ENCODE assay signal across 26 cellular contexts in genomic region chr2:159742846-159743245, GRCh38. TPM values are rescaled to one million over a fixed set of nuclear protein-coding genes. Genes with fewer than 3 reads are reported as not detected.
A peak's percentile ranks its signal among the peaks of the same experiment; 100 is the strongest.
DNase-seq lines count a peak whose midpoint lies in the region; ATAC-seq and TF ChIP-seq lines count a peak whose summit lies in the region.
"Had no signal": no experiment of that assay in that cellular context is flagged by ENCODE, and none has a peak within 500 bp of the region (broad histone marks: within the 10 kb centered on the region; RNA-seq: fewer than 3 reads in every experiment).

No MANE protein-coding gene starts in this region.

- ATAC-seq in GM23338: no peak
- ATAC-seq: HCT116 had no signal

- no peaks in the 10 kb centered on the region for H3K9me3 Mint-ChIP-seq in GM23338
- H3K9me3 Mint-ChIP-seq in progenitor cell of endocrine pancreas (ENCODE audit: low read depth): peaks cover 3% of the 10 kb centered on the region
- H3K9me3 Mint-ChIP-seq: CD4-positive, CD25-positive, alpha-beta regulatory T cell had no signal

- no peak for DNase-seq in cardiac muscle cell (ENCODE audit: low read depth in 1 of 2, low spot score in 1 of 2)
- DNase-seq in right atrium auricular region (ENCODE audit: low spot score): no peak
- no peak for DNase-seq in GM23338 (ENCODE audit: low spot score)
- no peak for DNase-seq in brain microvascular endothelial cell
- DNase-seq in progenitor cell of endocrine pancreas (ENCODE audit: low spot score, unreplicated experiment): no peak
- DNase-seq in EL: no peak
- no peak for DNase-seq in NCI-H82 treated with DMSO at 0.1 percent for 48 hours (lab: John Stamatoyannopoulos, UW; ENCODE audit: unreplicated experiment)
- no peak for DNase-seq in putamen (ENCODE audit: low spot score)
- DNase-seq: CD4-positive, CD25-positive, alpha-beta regulatory T cell; COR-L47; GF-D8; KG1; MG63; NCI-H1105 treated with DMSO at 0.1 percent for 48 hours; NCI-H146; NCI-H1930; NCI-H2107; NCI-H446; NCI-H524 treated with DMSO at 0.1 percent for 48 hours; NCI-H774; NK-92 treated with Interleukin-12 subunit alpha and Interleukin-12 subunit beta, amount 100 ng/mL, for 24 hours; PC-9; Right ventricle myocardium superior had no signal

- no peak for TF ChIP-seq CTCF in cardiac muscle cell (IDR thresholded peaks at IDR 0.05; ENCODE audit: low read depth, low read length)
- no peak for TF ChIP-seq CTCF in right atrium auricular region (IDR thresholded peaks at IDR 0.05)
- no peak for TF ChIP-seq CTCF in GM23338 (conservative IDR thresholded peaks at IDR 0.05; ENCODE audit: low read depth in 2 of 2)
- no peak for TF ChIP-seq CTCF in brain microvascular endothelial cell (IDR thresholded peaks at IDR 0.05; ENCODE audit: low read depth, low read length, missing control alignments)
- TF ChIP-seq CTCF in progenitor cell of endocrine pancreas (IDR thresholded peaks at IDR 0.05; ENCODE audit: unreplicated experiment): no peak

- peaks cover 7% of the 10 kb centered on the region for H3K4me1 ChIP-seq in cardiac muscle cell (ENCODE audit: low read depth)
- H3K4me1 ChIP-seq in right atrium auricular region: peaks cover 0 to 13% of the 10 kb centered on the region in 2 donors
- H3K4me1 ChIP-seq in GM23338 (ENCODE audit: insufficient read depth): no peaks in the 10 kb centered on the region
- H3K4me1 ChIP-seq: BLaER1 had no signal

- H3K27me3 Mint-ChIP-seq in GM23338 (ENCODE audit: insufficient read depth, low read depth, poor library complexity): peaks cover 2% of the 10 kb centered on the region
- no peaks in the 10 kb centered on the region for H3K27me3 Mint-ChIP-seq in progenitor cell of endocrine pancreas
- H3K27me3 Mint-ChIP-seq: CD4-positive, CD25-positive, alpha-beta regulatory T cell had no signal

- H3K4me3 Mint-ChIP-seq in GM23338 (no peak overlapping the region), progenitor cell of endocrine pancreas (ENCODE audit: low read depth) (no peak overlapping the region)
- H3K4me3 Mint-ChIP-seq: CD4-positive, CD25-positive, alpha-beta regulatory T cell had no signal

- H3K36me3 ChIP-seq in cardiac muscle cell (peaks cover 39% of the 10 kb centered on the region), right atrium auricular region (peaks cover 42% of the 10 kb centered on the region), GM23338 (ENCODE audit: insufficient read depth) (peaks cover 25% of the 10 kb centered on the region; the same call in 1 of the 2 replicates), brain microvascular endothelial cell (replicated peaks) (peaks cover 29% of the 10 kb centered on the region)

- H3K4me3 ChIP-seq in cardiac muscle cell (no peak overlapping the region), right atrium auricular region (no peak overlapping the region), GM23338 (no peak overlapping the region), brain microvascular endothelial cell (ENCODE audit: low read depth, low read length) (no peak overlapping the region)
- H3K4me3 ChIP-seq: BLaER1, MG63, PC-9, SJSA1 had no signal

- no peaks in the 10 kb centered on the region for H3F3A ChIP-seq in GM23338 (replicated peaks; ENCODE audit: low read depth)

- in situ Hi-C loops in brain microvascular endothelial cell (cut with HindIII; ENCODE audit: low pct_ligation_motif_present, low sequenced_read_pairs): no loop called here

- no peaks in the 10 kb centered on the region for H3K9me3 ChIP-seq in cardiac muscle cell (ENCODE audit: low read depth)
- H3K9me3 ChIP-seq in right atrium auricular region: no peaks in the 10 kb centered on the region
- H3K9me3 ChIP-seq: BLaER1, MG63, SJSA1 had no signal

- H3K4me1 Mint-ChIP-seq in GM23338 (no peaks in the 10 kb centered on the region), progenitor cell of endocrine pancreas (ENCODE audit: low read depth) (no peaks in the 10 kb centered on the region)

- H3K27me3 ChIP-seq in cardiac muscle cell: no peaks in the 10 kb centered on the region
- no peaks in the 10 kb centered on the region for H3K27me3 ChIP-seq in right atrium auricular region
- H3K27me3 ChIP-seq in GM23338 (ENCODE audit: insufficient read depth): no peaks in the 10 kb centered on the region
- no peaks in the 10 kb centered on the region for H3K27me3 ChIP-seq in brain microvascular endothelial cell (replicated peaks)
- H3K27me3 ChIP-seq: BLaER1, MG63, SJSA1 had no signal

- H3K27ac ChIP-seq in cardiac muscle cell (peak overlapping the region; percentile 66), right atrium auricular region (peak overlapping the region in 1 of 2 donors; percentile 31), GM23338 (ENCODE audit: low read depth) (0 out of 2 replicates have a peak overlapping the region, but pooled peaks have one; percentile 22), brain microvascular endothelial cell (peak overlapping the region; percentile 25)
- H3K27ac ChIP-seq: BLaER1, PC-9, SJSA1 had no signal

- H3K27ac Mint-ChIP-seq in GM23338 (no peak overlapping the region; the same call in 1 of the 2 replicates), progenitor cell of endocrine pancreas (peak overlapping the region; percentile 41)

- H3K36me3 Mint-ChIP-seq in GM23338 (ENCODE audit: low read depth) (peaks cover 60% of the 10 kb centered on the region), progenitor cell of endocrine pancreas (ENCODE audit: insufficient read depth) (peaks cover 37% of the 10 kb centered on the region)

- H4K20me1 ChIP-seq in GM23338 (replicated peaks; ENCODE audit: insufficient read depth): peaks cover 7% of the 10 kb centered on the region

- peaks cover 77% of the 10 kb centered on the region for H3K79me2 ChIP-seq in GM23338 (replicated peaks; ENCODE audit: insufficient read depth)

- H2AFZ ChIP-seq in GM23338: no peak overlapping the region
- H2AFZ ChIP-seq: PC-9 had no signal

- H3K9me2 ChIP-seq in GM23338 (ENCODE audit: insufficient read depth): no peaks in the 10 kb centered on the region

- H3K4me2 ChIP-seq in GM23338: no peak overlapping the region
- H3K4me2 ChIP-seq: BLaER1, PC-9 had no signal

TF ChIP-seq in GM23338, 12 proteins besides CTCF, POLR2A, EP300 and RAD21:
- TF ChIP-seq CREB1 (CRISPR knock-in tag; IDR thresholded peaks at IDR 0.05; ENCODE audit: low read depth) (no peak), ZNF331 (CRISPR knock-in tag; IDR thresholded peaks at IDR 0.05; ENCODE audit: low read depth) (no peak), ZNF114 (CRISPR knock-in tag; IDR thresholded peaks at IDR 0.05) (no peak)
- TF ChIP-seq, protein P1, sequence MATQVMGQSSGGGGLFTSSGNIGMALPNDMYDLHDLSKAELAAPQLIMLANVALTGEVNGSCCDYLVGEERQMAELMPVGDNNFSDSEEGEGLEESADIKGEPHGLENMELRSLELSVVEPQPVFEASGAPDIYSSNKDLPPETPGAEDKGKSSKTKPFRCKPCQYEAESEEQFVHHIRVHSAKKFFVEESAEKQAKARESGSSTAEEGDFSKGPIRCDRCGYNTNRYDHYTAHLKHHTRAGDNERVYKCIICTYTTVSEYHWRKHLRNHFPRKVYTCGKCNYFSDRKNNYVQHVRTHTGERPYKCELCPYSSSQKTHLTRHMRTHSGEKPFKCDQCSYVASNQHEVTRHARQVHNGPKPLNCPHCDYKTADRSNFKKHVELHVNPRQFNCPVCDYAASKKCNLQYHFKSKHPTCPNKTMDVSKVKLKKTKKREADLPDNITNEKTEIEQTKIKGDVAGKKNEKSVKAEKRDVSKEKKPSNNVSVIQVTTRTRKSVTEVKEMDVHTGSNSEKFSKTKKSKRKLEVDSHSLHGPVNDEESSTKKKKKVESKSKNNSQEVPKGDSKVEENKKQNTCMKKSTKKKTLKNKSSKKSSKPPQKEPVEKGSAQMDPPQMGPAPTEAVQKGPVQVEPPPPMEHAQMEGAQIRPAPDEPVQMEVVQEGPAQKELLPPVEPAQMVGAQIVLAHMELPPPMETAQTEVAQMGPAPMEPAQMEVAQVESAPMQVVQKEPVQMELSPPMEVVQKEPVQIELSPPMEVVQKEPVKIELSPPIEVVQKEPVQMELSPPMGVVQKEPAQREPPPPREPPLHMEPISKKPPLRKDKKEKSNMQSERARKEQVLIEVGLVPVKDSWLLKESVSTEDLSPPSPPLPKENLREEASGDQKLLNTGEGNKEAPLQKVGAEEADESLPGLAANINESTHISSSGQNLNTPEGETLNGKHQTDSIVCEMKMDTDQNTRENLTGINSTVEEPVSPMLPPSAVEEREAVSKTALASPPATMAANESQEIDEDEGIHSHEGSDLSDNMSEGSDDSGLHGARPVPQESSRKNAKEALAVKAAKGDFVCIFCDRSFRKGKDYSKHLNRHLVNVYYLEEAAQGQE (IDR thresholded peaks at IDR 0.05; ENCODE audit: unreplicated experiment): no peak
- TF ChIP-seq, protein P2, sequence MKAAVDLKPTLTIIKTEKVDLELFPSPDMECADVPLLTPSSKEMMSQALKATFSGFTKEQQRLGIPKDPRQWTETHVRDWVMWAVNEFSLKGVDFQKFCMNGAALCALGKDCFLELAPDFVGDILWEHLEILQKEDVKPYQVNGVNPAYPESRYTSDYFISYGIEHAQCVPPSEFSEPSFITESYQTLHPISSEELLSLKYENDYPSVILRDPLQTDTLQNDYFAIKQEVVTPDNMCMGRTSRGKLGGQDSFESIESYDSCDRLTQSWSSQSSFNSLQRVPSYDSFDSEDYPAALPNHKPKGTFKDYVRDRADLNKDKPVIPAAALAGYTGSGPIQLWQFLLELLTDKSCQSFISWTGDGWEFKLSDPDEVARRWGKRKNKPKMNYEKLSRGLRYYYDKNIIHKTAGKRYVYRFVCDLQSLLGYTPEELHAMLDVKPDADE (IDR thresholded peaks at IDR 0.05): no peak
TF ChIP-seq in GM23338: peak in this region for 0.

RNA-seq across cellular contexts. Expression of gene MARCHF7, which starts 30.5 kb away (rescaled TPM):
- total RNA-seq in cardiac muscle cell (112 and 155 TPM in 2 replicates), right atrium auricular region (10 to 100 TPM; 70.6 to 79.5 TPM), progenitor cell of endocrine pancreas (102 and 113 TPM in 2 replicates)
- polyA plus RNA-seq in cardiac muscle cell (118 and 196 TPM in 2 replicates), GM23338 (2016; fragmentation: Nextera tagmentation; extraction: Ambion mirVana) (74.2 and 101 TPM in 2 replicates)
- 142 and 170 TPM in 2 replicates for total RNA-seq in GM23338 (2014; rRNA removed; shearing (Covaris generic))

RNA-seq across cellular contexts. Expression of gene CD302, which starts 55.2 kb away (rescaled TPM):
- 0.07 and 0.42 TPM in 2 replicates for total RNA-seq in cardiac muscle cell
- polyA plus RNA-seq in cardiac muscle cell: 0.65 and 1.3 TPM in 2 replicates
- total RNA-seq in right atrium auricular region: 10 to 100 TPM; 27.3 to 28.7 TPM
- 1.9 and 2.4 TPM in 2 replicates for total RNA-seq in GM23338 (2014; rRNA removed; shearing (Covaris generic))
- 1.4 and 1.6 TPM in 2 replicates for polyA plus RNA-seq in GM23338 (2016; fragmentation: Nextera tagmentation; extraction: Ambion mirVana)
- total RNA-seq in progenitor cell of endocrine pancreas: 3.6 and 3.9 TPM in 2 replicates
